ENCODE assay signal across 9 cellular contexts in the genomic region with DNA sequence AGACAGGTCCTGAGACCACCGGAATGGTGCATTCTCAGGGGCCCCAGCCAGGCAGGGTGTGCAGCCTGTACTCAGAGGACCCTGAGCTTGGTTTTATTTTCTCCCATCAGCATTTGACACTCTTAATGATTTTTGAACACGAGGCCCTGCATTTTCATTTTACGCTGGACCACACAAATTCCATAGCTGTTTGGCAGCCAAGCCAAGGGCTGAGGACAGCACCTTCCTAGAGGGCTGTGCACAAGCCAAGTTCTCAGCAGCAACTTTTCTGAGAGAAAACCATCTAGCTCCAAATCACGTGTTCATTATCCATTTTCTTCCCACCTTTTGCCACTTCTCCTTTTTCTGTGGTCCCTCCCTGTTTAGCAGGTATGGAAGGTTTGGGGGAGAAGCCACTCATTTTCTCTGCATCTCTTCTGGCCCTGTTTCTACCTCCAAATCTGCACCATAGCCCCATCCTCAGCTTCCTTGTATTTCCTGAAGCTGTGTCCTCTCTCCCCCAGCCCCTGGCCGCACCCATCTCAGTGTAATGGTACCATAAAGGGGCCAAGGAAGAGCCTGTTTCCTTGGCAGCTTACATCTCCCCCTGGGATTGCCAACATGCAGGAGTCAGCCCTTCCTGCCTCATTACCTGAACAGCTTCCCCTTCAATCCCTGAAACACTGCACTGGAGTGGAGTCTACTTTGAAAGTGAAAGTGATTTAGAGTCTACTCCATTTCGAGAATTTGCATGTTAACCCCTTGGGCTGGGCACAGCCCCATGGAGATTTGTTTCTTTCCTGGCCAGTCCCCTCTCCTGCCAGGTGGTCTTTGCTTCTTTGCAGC.
A peak's percentile ranks its signal among the peaks of the same experiment; 100 is the strongest.
DNase-seq lines count a peak whose midpoint lies in the region; ATAC-seq and TF ChIP-seq lines count a peak whose summit lies in the region.
"Had no signal": no experiment of that assay in that cellular context is flagged by ENCODE, and none has a peak within 500 bp of the region (broad histone marks: within the 10 kb centered on the region; RNA-seq: fewer than 3 reads in every experiment).

No MANE protein-coding gene starts in this region.

- intact Hi-C loops in dorsolateral prefrontal cortex (cut with DNase I) = loop anchor here in 1 of 2 donors (5.0 kb wide), 1 partner anchor 72 kb away; no protein-coding TSS in a partner anchor
- intact Hi-C loops in posterior cingulate gyrus (cut with DNase I) = no loop called here

- peak overlapping the region in 39 of 59 donors; percentile 4 to 71 (median 49) for H3K27ac ChIP-seq in dorsolateral prefrontal cortex

- peak; percentile 65 for ATAC-seq in HG03469 (IDR thresholded peaks at IDR 0.05; ENCODE audit: unreplicated experiment)
- ATAC-seq in stimulated activated naive B cell treated with anti-CD40 and anti-IgM and Interleukin-4, amounts not matched to agents 10 μg/mL and 1 μg/mL and 100 μg/mL, for 72 hours (replicated peaks) = peak; percentile 55 to 65
- ATAC-seq in GM19467 (IDR thresholded peaks at IDR 0.05; ENCODE audit: unreplicated experiment) = no peak
- ATAC-seq: Panc1 had no signal

- H3K4me3 Mint-ChIP-seq in activated T-cell treated with anti-CD3 and anti-CD28 coated beads, Interleukin-2, amount 50 U/mL, for 24 hours = peak overlapping the region; percentile 6
- H3K4me3 Mint-ChIP-seq in stimulated activated naive B cell treated with anti-CD40 and anti-IgM and Interleukin-4, amounts not matched to agents 10 μg/mL and 1 μg/mL and 100 μg/mL, for 72 hours = peak overlapping the region; percentile 71 to 80

- no peaks in the 10 kb centered on the region for H3K27me3 Mint-ChIP-seq in activated T-cell treated with anti-CD3 and anti-CD28 coated beads, Interleukin-2, amount 50 U/mL, for 24 hours
- H3K27me3 Mint-ChIP-seq in stimulated activated naive B cell treated with anti-CD40 and anti-IgM and Interleukin-4, amounts not matched to agents 10 μg/mL and 1 μg/mL and 100 μg/mL, for 72 hours = no peaks in the 10 kb centered on the region

- H3K36me3 Mint-ChIP-seq in activated T-cell treated with anti-CD3 and anti-CD28 coated beads, Interleukin-2, amount 50 U/mL, for 24 hours (ENCODE audit: low read depth) = peaks cover 14% of the 10 kb centered on the region
- peaks cover 16 to 60% of the 10 kb centered on the region in 2 donors for H3K36me3 Mint-ChIP-seq in stimulated activated naive B cell treated with anti-CD40 and anti-IgM and Interleukin-4, amounts not matched to agents 10 μg/mL and 1 μg/mL and 100 μg/mL, for 72 hours

- H3K4me1 Mint-ChIP-seq in activated T-cell treated with anti-CD3 and anti-CD28 coated beads, Interleukin-2, amount 50 U/mL, for 24 hours (ENCODE audit: low read depth) = peaks cover 41% of the 10 kb centered on the region
- peaks cover 24 to 47% of the 10 kb centered on the region in 2 donors for H3K4me1 Mint-ChIP-seq in stimulated activated naive B cell treated with anti-CD40 and anti-IgM and Interleukin-4, amounts not matched to agents 10 μg/mL and 1 μg/mL and 100 μg/mL, for 72 hours

- no peak for TF ChIP-seq CTCF in dorsolateral prefrontal cortex (IDR thresholded peaks at IDR 0.05 in 54 of 56, conservative IDR thresholded peaks at IDR 0.05 in 2 of 56; ENCODE audit: low read depth in 1 of 56, partially characterized antibody in 56 of 56)

- no peaks in the 10 kb centered on the region for H3K9me3 Mint-ChIP-seq in activated T-cell treated with anti-CD3 and anti-CD28 coated beads, Interleukin-2, amount 50 U/mL, for 24 hours
- H3K9me3 Mint-ChIP-seq in stimulated activated naive B cell treated with anti-CD40 and anti-IgM and Interleukin-4, amounts not matched to agents 10 μg/mL and 1 μg/mL and 100 μg/mL, for 72 hours = no peaks in the 10 kb centered on the region

- H3K27ac Mint-ChIP-seq in activated T-cell treated with anti-CD3 and anti-CD28 coated beads, Interleukin-2, amount 50 U/mL, for 24 hours = no peak overlapping the region
- H3K27ac Mint-ChIP-seq in stimulated activated naive B cell treated with anti-CD40 and anti-IgM and Interleukin-4, amounts not matched to agents 10 μg/mL and 1 μg/mL and 100 μg/mL, for 72 hours = peak overlapping the region; percentile 68

- DNase-seq in activated T-cell treated with anti-CD3 and anti-CD28 coated beads, Interleukin-2, amount 50 U/mL, for 24 hours = no peak
- DNase-seq in activated T-cell treated with anti-CD3 and anti-CD28 coated beads for 4 hours (no peak), dorsolateral prefrontal cortex (no peak), nucleus accumbens (lab: John Stamatoyannopoulos, UW) (no peak), posterior cingulate gyrus (no peak)
- DNase-seq in stimulated activated naive B cell treated with anti-CD40 and anti-IgM and Interleukin-4, amounts not matched to agents 10 μg/mL and 1 μg/mL and 100 μg/mL, for 72 hours = no peak

- H3K4me3 ChIP-seq in dorsolateral prefrontal cortex = peak overlapping the region in 24 of 59 donors; percentile 1 to 38 (median 22)

- no peaks in the 10 kb centered on the region for H3K27me3 ChIP-seq in dorsolateral prefrontal cortex
